8 cellular contexts compared by ENCODE assay signal in genomic region chr12:88141425-88141773, GRCh38. TPM values are rescaled to one million over a fixed set of nuclear protein-coding genes. Genes with fewer than 3 reads are reported as not detected.
A peak's percentile ranks its signal among the peaks of the same experiment; 100 is the strongest.
DNase-seq lines count a peak whose midpoint lies in the region; ATAC-seq and TF ChIP-seq lines count a peak whose summit lies in the region.

No MANE protein-coding gene starts in this region.

- peak overlapping the region; percentile 88 for H3K4me3 Mint-ChIP-seq in activated CD4-positive, alpha-beta T cell treated with anti-CD3 and anti-CD28 coated beads, Interleukin-2, amount 10 ng/mL, durations not matched to agents 7 days and 5 days
- peak overlapping the region; percentile 97 for H3K4me3 Mint-ChIP-seq in activated naive CD8-positive, alpha-beta T cell

- no peaks in the 10 kb centered on the region for H3K4me1 ChIP-seq in thymus (ENCODE audit: control insufficient read depth, insufficient read depth, low read length)

- no peaks in the 10 kb centered on the region for H3K27me3 Mint-ChIP-seq in activated CD4-positive, alpha-beta T cell treated with anti-CD3 and anti-CD28 coated beads, Interleukin-2, amount 10 ng/mL, durations not matched to agents 7 days and 5 days
- no peaks in the 10 kb centered on the region for H3K27me3 Mint-ChIP-seq in activated naive CD8-positive, alpha-beta T cell

- peak overlapping the region; percentile 61 for H3K27ac ChIP-seq in thymus (ENCODE audit: low read depth)

- H3K36me3 Mint-ChIP-seq in activated CD4-positive, alpha-beta T cell treated with anti-CD3 and anti-CD28 coated beads, Interleukin-2, amount 10 ng/mL, durations not matched to agents 7 days and 5 days (ENCODE audit: low read depth): peaks cover 13% of the 10 kb centered on the region
- H3K36me3 Mint-ChIP-seq in activated naive CD8-positive, alpha-beta T cell: peaks cover 16% of the 10 kb centered on the region

- no peak for TF ChIP-seq CTCF in kidney epithelial cell (IDR thresholded peaks at IDR 0.05; ENCODE audit: insufficient read depth, low read length, poor library complexity, severe bottlenecking)
- TF ChIP-seq CTCF in GM13976 (IDR thresholded peaks at IDR 0.05; ENCODE audit: borderline replicate concordance, control extremely low read depth, extremely low read depth, insufficient read depth, missing control alignments): no peak

- H3K4me1 Mint-ChIP-seq in activated CD4-positive, alpha-beta T cell treated with anti-CD3 and anti-CD28 coated beads, Interleukin-2, amount 10 ng/mL, durations not matched to agents 7 days and 5 days: peaks cover 32% of the 10 kb centered on the region
- H3K4me1 Mint-ChIP-seq in activated naive CD8-positive, alpha-beta T cell (ENCODE audit: low read depth): peaks cover 41% of the 10 kb centered on the region

- WGBS in thymus: 11% methylated on average over 13 of the region's 13 CpGs

- POLR2A ChIA-PET in activated CD4-positive, alpha-beta T cell treated with anti-CD3 and anti-CD28 coated beads, Interleukin-2, amount 10 ng/mL, durations not matched to agents 7 days and 5 days (lab: Charles Lee): no interaction called here

- H3K27me3 ChIP-seq in kidney epithelial cell (ENCODE audit: control insufficient read depth, insufficient read depth, low read length) (no peaks in the 10 kb centered on the region), thymus (ENCODE audit: control insufficient read depth, insufficient read depth) (no peaks in the 10 kb centered on the region)

- H3K4me3 ChIP-seq in kidney epithelial cell (ENCODE audit: low read depth, low read length) (peak overlapping the region; percentile 77), thymus (ENCODE audit: low read length) (peak overlapping the region; percentile 52)

- H3K36me3 ChIP-seq in kidney epithelial cell (ENCODE audit: control insufficient read depth, insufficient read depth, low read length) (no peaks in the 10 kb centered on the region), thymus (ENCODE audit: control insufficient read depth, insufficient read depth) (no peaks in the 10 kb centered on the region)

- DNase-seq in activated CD4-positive, alpha-beta T cell treated with anti-CD3 and anti-CD28 coated beads, Interleukin-2, amount 10 ng/mL, durations not matched to agents 7 days and 5 days: no peak
- DNase-seq in activated CD4-positive, alpha-beta T cell treated with anti-CD3 and anti-CD28 coated beads for 1 hour: no peak
- DNase-seq in kidney epithelial cell (ENCODE audit: low read depth): no peak
- no peak for DNase-seq in ureter (ENCODE audit: low spot score)
- DNase-seq in GM13976 (ENCODE audit: low spot score): no peak

- in situ Hi-C loops in GM13976 (cut with MboI; ENCODE audit: low sequenced_read_pairs, unreplicated experiment): no loop called here

- CTCF ChIA-PET in activated CD4-positive, alpha-beta T cell treated with anti-CD3 and anti-CD28 coated beads, Interleukin-2, amount 10 ng/mL, durations not matched to agents 7 days and 5 days (lab: Charles Lee): interaction anchor here (0.9 to 1.9 kb wide), 3 partner anchors 10 to 27 kb away, joined by 3 to 6 read pairs (median 4); no protein-coding TSS in a partner anchor

- H3K9me3 ChIP-seq in thymus (ENCODE audit: control insufficient read depth): no peaks in the 10 kb centered on the region

- H3K27ac Mint-ChIP-seq in activated CD4-positive, alpha-beta T cell treated with anti-CD3 and anti-CD28 coated beads, Interleukin-2, amount 10 ng/mL, durations not matched to agents 7 days and 5 days: peak overlapping the region; percentile 93
- H3K27ac Mint-ChIP-seq in activated naive CD8-positive, alpha-beta T cell: peak overlapping the region; percentile 98

- H3K9me3 Mint-ChIP-seq in activated CD4-positive, alpha-beta T cell treated with anti-CD3 and anti-CD28 coated beads, Interleukin-2, amount 10 ng/mL, durations not matched to agents 7 days and 5 days: no peaks in the 10 kb centered on the region
- H3K9me3 Mint-ChIP-seq in activated naive CD8-positive, alpha-beta T cell (ENCODE audit: low read depth): no peaks in the 10 kb centered on the region

- no peak for ATAC-seq in HG03457 (IDR thresholded peaks at IDR 0.05; ENCODE audit: unreplicated experiment)

RNA-seq across cellular contexts. Expression of gene CEP290, which starts 0.5 kb away (rescaled TPM):
- total RNA-seq in activated CD4-positive, alpha-beta T cell treated with anti-CD3 and anti-CD28 coated beads, Interleukin-2, amount 10 ng/mL, durations not matched to agents 7 days and 5 days: 10 to 100 TPM; 10.9 to 12.2 TPM
- total RNA-seq in kidney epithelial cell (17.7 and 19.3 TPM in 2 replicates), ureter (24.3 TPM)
- 13.8 TPM for polyA plus RNA-seq in thymus

RNA-seq across cellular contexts. Expression of gene TMTC3, which starts 0.7 kb away (rescaled TPM):
- 1 to 10 TPM; 6.1 to 6.4 TPM for total RNA-seq in activated CD4-positive, alpha-beta T cell treated with anti-CD3 and anti-CD28 coated beads, Interleukin-2, amount 10 ng/mL, durations not matched to agents 7 days and 5 days
- total RNA-seq in kidney epithelial cell (19.0 and 25.8 TPM in 2 replicates), ureter (24.6 TPM)
- polyA plus RNA-seq in thymus: 7.5 TPM
